Comparison of ENCODE assay signal across 12 cellular contexts in genomic region chr9:119221281-119221680, GRCh38.
"Had no signal": no experiment of that assay in that cellular context is flagged by ENCODE, and none has a peak within 500 bp of the region (broad histone marks: within the 10 kb centered on the region; RNA-seq: fewer than 3 reads in every experiment).

No MANE protein-coding gene starts in this region.

- H3K27ac ChIP-seq: adrenal gland, epithelial cell of prostate, left ventricle myocardium inferior, testis had no signal

- H3K4me1 ChIP-seq: adrenal gland had no signal

- DNase-seq: activated CD4-positive, alpha-beta T cell treated with anti-CD3 and anti-CD28 coated beads for 4 hours; activated CD8-positive, alpha-beta T cell treated with anti-CD3 and anti-CD28 coated beads, Interleukin-2, amount 10 ng/mL, durations not matched to agents 7 days and 5 days; activated naive CD4-positive, alpha-beta T cell treated with anti-CD3 and anti-CD28 coated beads, Interleukin-2, amount 10 ng/mL, durations not matched to agents 7 days and 5 days; adrenal gland; cortex of kidney; effector CD8-positive, alpha-beta T cell; left ventricle myocardium inferior; stimulated activated CD4-positive, alpha-beta T cell treated with anti-CD3 and anti-CD28 coated beads, Interleukin-15, amount 100 ng/mL, for 24 hours; stimulated activated CD4-positive, alpha-beta T cell treated with anti-CD3 and anti-CD28 coated beads, Interleukin-4, amount 100 ng/mL, for 24 hours; stimulated activated naive CD8-positive, alpha-beta T cell treated with anti-CD3 and anti-CD28 coated beads, Interleukin-15, amount 100 ng/mL, for 72 hours; testis had no signal

- H3K36me3 ChIP-seq: adrenal gland, left ventricle myocardium inferior had no signal

- H3K27me3 ChIP-seq: adrenal gland, testis had no signal

- H3K4me3 ChIP-seq: adrenal gland, left ventricle myocardium inferior, testis had no signal

- ATAC-seq: activated CD8-positive, alpha-beta T cell treated with anti-CD3 and anti-CD28 coated beads, Interleukin-2, amount 10 ng/mL, durations not matched to agents 7 days and 5 days; stimulated activated naive CD8-positive, alpha-beta T cell treated with anti-CD3 and anti-CD28 coated beads, Interleukin-15, amount 100 ng/mL, for 72 hours had no signal

- H3K9me3 ChIP-seq: adrenal gland, testis had no signal
